ENCODE assay signal across 1 cellular context in the genomic region with DNA sequence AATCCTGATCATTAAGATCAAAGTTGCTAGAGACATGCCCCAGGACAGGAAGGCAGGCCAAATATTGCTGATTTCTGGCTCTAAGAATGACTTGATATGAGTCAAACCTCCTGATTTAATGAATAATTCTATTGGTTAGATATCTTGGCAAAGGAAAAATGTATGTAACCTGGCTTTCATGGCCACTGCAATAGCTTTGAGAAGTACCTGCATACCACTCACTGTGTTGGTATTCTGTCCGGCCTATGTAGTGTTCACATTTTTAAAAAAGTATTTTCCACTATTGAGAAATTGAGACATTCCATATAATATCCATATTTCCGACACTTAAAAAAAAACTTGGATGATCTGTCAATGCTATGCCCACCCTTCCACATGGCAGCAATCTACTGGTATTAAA.
TF ChIP-seq lines count a peak whose summit lies in the region.

No MANE protein-coding gene starts in this region.

TF ChIP-seq in HepG2, 621 proteins besides CTCF, POLR2A, EP300 and RAD21:
- TF ChIP-seq ZNF746 (CRISPR knock-in tag; IDR thresholded peaks at IDR 0.05) (no peak), ZNF17 (CRISPR knock-in tag; IDR thresholded peaks at IDR 0.05) (no peak), SETDB1 (CRISPR knock-in tag; IDR thresholded peaks at IDR 0.05; ENCODE audit: borderline replicate concordance) (no peak), SP1 (IDR thresholded peaks at IDR 0.05) (no peak), SP1 (CRISPR knock-in tag; IDR thresholded peaks at IDR 0.05) (no peak), GATAD1 (CRISPR knock-in tag; IDR thresholded peaks at IDR 0.05) (no peak), RFX5 (IDR thresholded peaks at IDR 0.05; ENCODE audit: low read depth, low read length) (no peak), SAP130 (CRISPR knock-in tag; IDR thresholded peaks at IDR 0.05; ENCODE audit: low read depth) (no peak)
- TF ChIP-seq, protein P1, sequence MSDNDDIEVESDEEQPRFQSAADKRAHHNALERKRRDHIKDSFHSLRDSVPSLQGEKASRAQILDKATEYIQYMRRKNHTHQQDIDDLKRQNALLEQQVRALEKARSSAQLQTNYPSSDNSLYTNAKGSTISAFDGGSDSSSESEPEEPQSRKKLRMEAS (IDR thresholded peaks at IDR 0.05): no peak
- TF ChIP-seq, protein P2, sequence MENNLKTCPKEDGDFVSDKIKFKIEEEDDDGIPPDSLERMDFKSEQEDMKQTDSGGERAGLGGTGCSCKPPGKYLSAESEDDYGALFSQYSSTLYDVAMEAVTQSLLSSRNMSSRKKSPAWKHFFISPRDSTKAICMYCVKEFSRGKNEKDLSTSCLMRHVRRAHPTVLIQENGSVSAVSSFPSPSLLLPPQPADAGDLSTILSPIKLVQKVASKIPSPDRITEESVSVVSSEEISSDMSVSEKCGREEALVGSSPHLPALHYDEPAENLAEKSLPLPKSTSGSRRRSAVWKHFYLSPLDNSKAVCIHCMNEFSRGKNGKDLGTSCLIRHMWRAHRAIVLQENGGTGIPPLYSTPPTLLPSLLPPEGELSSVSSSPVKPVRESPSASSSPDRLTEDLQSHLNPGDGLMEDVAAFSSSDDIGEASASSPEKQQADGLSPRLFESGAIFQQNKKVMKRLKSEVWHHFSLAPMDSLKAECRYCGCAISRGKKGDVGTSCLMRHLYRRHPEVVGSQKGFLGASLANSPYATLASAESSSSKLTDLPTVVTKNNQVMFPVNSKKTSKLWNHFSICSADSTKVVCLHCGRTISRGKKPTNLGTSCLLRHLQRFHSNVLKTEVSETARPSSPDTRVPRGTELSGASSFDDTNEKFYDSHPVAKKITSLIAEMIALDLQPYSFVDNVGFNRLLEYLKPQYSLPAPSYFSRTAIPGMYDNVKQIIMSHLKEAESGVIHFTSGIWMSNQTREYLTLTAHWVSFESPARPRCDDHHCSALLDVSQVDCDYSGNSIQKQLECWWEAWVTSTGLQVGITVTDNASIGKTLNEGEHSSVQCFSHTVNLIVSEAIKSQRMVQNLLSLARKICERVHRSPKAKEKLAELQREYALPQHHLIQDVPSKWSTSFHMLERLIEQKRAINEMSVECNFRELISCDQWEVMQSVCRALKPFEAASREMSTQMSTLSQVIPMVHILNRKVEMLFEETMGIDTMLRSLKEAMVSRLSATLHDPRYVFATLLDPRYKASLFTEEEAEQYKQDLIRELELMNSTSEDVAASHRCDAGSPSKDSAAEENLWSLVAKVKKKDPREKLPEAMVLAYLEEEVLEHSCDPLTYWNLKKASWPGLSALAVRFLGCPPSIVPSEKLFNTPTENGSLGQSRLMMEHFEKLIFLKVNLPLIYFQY (CRISPR knock-in tag; IDR thresholded peaks at IDR 0.05; ENCODE audit: borderline replicate concordance): no peak
- TF ChIP-seq, protein P3, sequence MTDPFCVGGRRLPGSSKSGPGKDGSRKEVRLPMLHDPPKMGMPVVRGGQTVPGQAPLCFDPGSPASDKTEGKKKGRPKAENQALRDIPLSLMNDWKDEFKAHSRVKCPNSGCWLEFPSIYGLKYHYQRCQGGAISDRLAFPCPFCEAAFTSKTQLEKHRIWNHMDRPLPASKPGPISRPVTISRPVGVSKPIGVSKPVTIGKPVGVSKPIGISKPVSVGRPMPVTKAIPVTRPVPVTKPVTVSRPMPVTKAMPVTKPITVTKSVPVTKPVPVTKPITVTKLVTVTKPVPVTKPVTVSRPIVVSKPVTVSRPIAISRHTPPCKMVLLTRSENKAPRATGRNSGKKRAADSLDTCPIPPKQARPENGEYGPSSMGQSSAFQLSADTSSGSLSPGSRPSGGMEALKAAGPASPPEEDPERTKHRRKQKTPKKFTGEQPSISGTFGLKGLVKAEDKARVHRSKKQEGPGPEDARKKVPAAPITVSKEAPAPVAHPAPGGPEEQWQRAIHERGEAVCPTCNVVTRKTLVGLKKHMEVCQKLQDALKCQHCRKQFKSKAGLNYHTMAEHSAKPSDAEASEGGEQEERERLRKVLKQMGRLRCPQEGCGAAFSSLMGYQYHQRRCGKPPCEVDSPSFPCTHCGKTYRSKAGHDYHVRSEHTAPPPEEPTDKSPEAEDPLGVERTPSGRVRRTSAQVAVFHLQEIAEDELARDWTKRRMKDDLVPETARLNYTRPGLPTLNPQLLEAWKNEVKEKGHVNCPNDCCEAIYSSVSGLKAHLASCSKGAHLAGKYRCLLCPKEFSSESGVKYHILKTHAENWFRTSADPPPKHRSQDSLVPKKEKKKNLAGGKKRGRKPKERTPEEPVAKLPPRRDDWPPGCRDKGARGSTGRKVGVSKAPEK (CRISPR knock-in tag; IDR thresholded peaks at IDR 0.05; ENCODE audit: borderline replicate concordance): no peak
- TF ChIP-seq, protein P4, sequence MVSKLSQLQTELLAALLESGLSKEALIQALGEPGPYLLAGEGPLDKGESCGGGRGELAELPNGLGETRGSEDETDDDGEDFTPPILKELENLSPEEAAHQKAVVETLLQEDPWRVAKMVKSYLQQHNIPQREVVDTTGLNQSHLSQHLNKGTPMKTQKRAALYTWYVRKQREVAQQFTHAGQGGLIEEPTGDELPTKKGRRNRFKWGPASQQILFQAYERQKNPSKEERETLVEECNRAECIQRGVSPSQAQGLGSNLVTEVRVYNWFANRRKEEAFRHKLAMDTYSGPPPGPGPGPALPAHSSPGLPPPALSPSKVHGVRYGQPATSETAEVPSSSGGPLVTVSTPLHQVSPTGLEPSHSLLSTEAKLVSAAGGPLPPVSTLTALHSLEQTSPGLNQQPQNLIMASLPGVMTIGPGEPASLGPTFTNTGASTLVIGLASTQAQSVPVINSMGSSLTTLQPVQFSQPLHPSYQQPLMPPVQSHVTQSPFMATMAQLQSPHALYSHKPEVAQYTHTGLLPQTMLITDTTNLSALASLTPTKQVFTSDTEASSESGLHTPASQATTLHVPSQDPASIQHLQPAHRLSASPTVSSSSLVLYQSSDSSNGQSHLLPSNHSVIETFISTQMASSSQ (IDR thresholded peaks at IDR 0.05; ENCODE audit: low read depth): no peak
- TF ChIP-seq, protein P4 (CRISPR knock-in tag; IDR thresholded peaks at IDR 0.05; ENCODE audit: borderline replicate concordance): no peak
TF ChIP-seq in HepG2: peak in this region for 0.
